ENCODE assay signal across 12 cellular contexts in the genomic region with DNA sequence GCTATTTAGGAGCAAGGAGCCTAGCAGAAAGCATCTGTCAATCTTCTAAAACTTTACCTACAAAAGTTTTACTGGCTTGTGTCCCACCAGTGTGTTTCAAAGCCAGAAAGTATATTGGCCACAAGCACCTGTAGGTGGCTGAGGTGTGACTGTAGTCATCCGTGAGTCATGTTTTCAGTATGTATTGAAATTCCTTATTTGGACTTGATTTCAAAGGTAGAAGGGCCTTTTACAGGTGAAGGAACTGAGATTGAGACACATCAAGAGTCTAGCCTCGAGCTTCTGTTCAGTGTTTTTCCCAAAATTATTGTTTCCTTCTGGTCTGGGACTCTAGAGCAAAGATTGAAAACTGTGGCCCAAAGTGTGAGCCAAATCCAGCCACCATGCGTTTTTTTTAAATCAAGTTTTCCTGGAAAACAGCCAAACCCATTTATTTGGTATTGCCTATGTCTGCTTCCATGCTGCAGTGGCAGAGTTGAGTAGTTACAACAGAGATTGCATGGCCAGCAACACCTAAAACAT.
DNase-seq lines count a peak whose midpoint lies in the region; ATAC-seq and TF ChIP-seq lines count a peak whose summit lies in the region.
"Had no signal": no experiment of that assay in that cellular context is flagged by ENCODE, and none has a peak within 500 bp of the region (broad histone marks: within the 10 kb centered on the region; RNA-seq: fewer than 3 reads in every experiment).

No MANE protein-coding gene starts in this region.

- peaks cover 10% of the 10 kb centered on the region for H3K4me1 ChIP-seq in GM23338 (ENCODE audit: insufficient read depth)
- H3K4me1 ChIP-seq in mucosa of descending colon (ENCODE audit: low read depth) = peaks cover 24% of the 10 kb centered on the region
- peaks cover 7 to 56% (median 46%) of the 10 kb centered on the region in 9 donors for H3K4me1 ChIP-seq in heart right ventricle

- no peaks in the 10 kb centered on the region for H3F3A ChIP-seq in GM23338 (replicated peaks; ENCODE audit: low read depth)

- no peaks in the 10 kb centered on the region for H3K79me2 ChIP-seq in GM23338 (replicated peaks; ENCODE audit: insufficient read depth)

- H3K27me3 ChIP-seq in GM23338 (ENCODE audit: insufficient read depth) (no peaks in the 10 kb centered on the region), heart right ventricle (no peaks in the 10 kb centered on the region)

- no peak overlapping the region for H3K4me2 ChIP-seq in GM23338

- H3K27me3 Mint-ChIP-seq in GM23338 (ENCODE audit: insufficient read depth, low read depth, poor library complexity) = peaks cover 3% of the 10 kb centered on the region
- H3K27me3 Mint-ChIP-seq in activated T-helper 17 cell treated with anti-CD3 and anti-CD28 coated beads, Interleukin-2, amount 50 U/mL, for 72 hours = no peaks in the 10 kb centered on the region

- WGBS in heart right ventricle, 2 donors = 51 to 59% methylated on average over 3 of the region's 3 CpGs

- 0 out of 2 replicates have a peak overlapping the region, but pooled peaks have one; percentile 28 for H3K27ac ChIP-seq in GM23338 (ENCODE audit: low read depth)
- peak overlapping the region in 1 of 10 donors; percentile 6 for H3K27ac ChIP-seq in heart right ventricle
- H3K27ac ChIP-seq: left ventricle myocardium inferior had no signal

- peak; percentile 81 for DNase-seq in DMS53 treated with DMSO at 0.1 percent for 48 hours (lab: John Stamatoyannopoulos, UW; ENCODE audit: unreplicated experiment)
- DNase-seq in GM23338 (ENCODE audit: low spot score) = no peak
- DNase-seq in mucosa of descending colon = no peak
- DNase-seq in pons (ENCODE audit: low spot score) = no peak
- DNase-seq in NCI-H226 = no peak
- no peak for DNase-seq in AG08396 (ENCODE audit: low spot score)
- no peak for DNase-seq in heart right ventricle
- DNase-seq: effector CD8-positive, alpha-beta T cell; H9; left ventricle myocardium inferior had no signal

- peaks cover 2% of the 10 kb centered on the region; the same call in 1 of the 2 replicates for H3K9me2 ChIP-seq in GM23338 (ENCODE audit: insufficient read depth)

- H3K4me3 ChIP-seq in GM23338 = no peak overlapping the region
- H3K4me3 ChIP-seq in mucosa of descending colon = no peak overlapping the region
- H3K4me3 ChIP-seq in heart right ventricle = no peak overlapping the region
- H3K4me3 ChIP-seq: K562, left ventricle myocardium inferior had no signal

- no peak overlapping the region for H3K4me3 Mint-ChIP-seq in GM23338
- peak overlapping the region; percentile 64 for H3K4me3 Mint-ChIP-seq in activated T-helper 17 cell treated with anti-CD3 and anti-CD28 coated beads, Interleukin-2, amount 50 U/mL, for 72 hours
- H3K4me3 Mint-ChIP-seq: H9 had no signal

- no peaks in the 10 kb centered on the region for H4K20me1 ChIP-seq in GM23338 (replicated peaks; ENCODE audit: insufficient read depth)

- intact Hi-C loops in mucosa of descending colon (cut with DNase I, micrococcal nuclease) (no loop called here), heart right ventricle (cut with DNase I) (loop anchor here in 3 of 10 donors (5.0 kb wide), 2 partner anchors 223 to 228 kb away; partner anchors contain the start of gene ETV6 (in 2 of the 3))

- H2AFZ ChIP-seq in GM23338 = no peak overlapping the region

- H3K36me3 ChIP-seq in GM23338 (ENCODE audit: insufficient read depth) (no peaks in the 10 kb centered on the region), mucosa of descending colon (ENCODE audit: low read depth) (no peaks in the 10 kb centered on the region), heart right ventricle (peaks cover 0 to 35% (median 4%) of the 10 kb centered on the region in 9 donors)

- H3K9me3 ChIP-seq in mucosa of descending colon (no peaks in the 10 kb centered on the region), heart right ventricle (no peaks in the 10 kb centered on the region)
- H3K9me3 ChIP-seq: left ventricle myocardium inferior had no signal

- no peaks in the 10 kb centered on the region for H3K9me3 Mint-ChIP-seq in GM23338
- H3K9me3 Mint-ChIP-seq in activated T-helper 17 cell treated with anti-CD3 and anti-CD28 coated beads, Interleukin-2, amount 50 U/mL, for 72 hours = no peaks in the 10 kb centered on the region
- H3K9me3 Mint-ChIP-seq: H9 had no signal

- peak overlapping the region; percentile 71; the same call in 1 of the 2 replicates for H3K27ac Mint-ChIP-seq in GM23338
- H3K27ac Mint-ChIP-seq in activated T-helper 17 cell treated with anti-CD3 and anti-CD28 coated beads, Interleukin-2, amount 50 U/mL, for 72 hours = peak overlapping the region; percentile 81
- H3K27ac Mint-ChIP-seq: H9 had no signal

- TF ChIP-seq CTCF in GM23338 (conservative IDR thresholded peaks at IDR 0.05; ENCODE audit: low read depth in 2 of 2) (no peak), mucosa of descending colon (IDR thresholded peaks at IDR 0.05) (no peak), heart right ventricle (IDR thresholded peaks at IDR 0.05) (peak in 1 of 9 donors; percentile 4)

- H3K36me3 Mint-ChIP-seq in GM23338 (ENCODE audit: low read depth) = peaks cover 14% of the 10 kb centered on the region
- peaks cover 91% of the 10 kb centered on the region for H3K36me3 Mint-ChIP-seq in activated T-helper 17 cell treated with anti-CD3 and anti-CD28 coated beads, Interleukin-2, amount 50 U/mL, for 72 hours (ENCODE audit: low read depth)

- H3K4me1 Mint-ChIP-seq in GM23338 = peaks cover 23% of the 10 kb centered on the region
- peaks cover 42% of the 10 kb centered on the region for H3K4me1 Mint-ChIP-seq in activated T-helper 17 cell treated with anti-CD3 and anti-CD28 coated beads, Interleukin-2, amount 50 U/mL, for 72 hours

- ATAC-seq in GM23338 = no peak
- peak; percentile 89 for ATAC-seq in activated T-helper 17 cell treated with anti-CD3 and anti-CD28 coated beads, Interleukin-2, amount 50 U/mL, for 72 hours (replicated peaks)
- peak; percentile 35 for ATAC-seq in mucosa of descending colon
- no peak for ATAC-seq in heart right ventricle
- ATAC-seq: K562 had no signal

TF ChIP-seq in GM23338, 12 proteins besides CTCF, POLR2A, EP300 and RAD21 (continues in another document):
- no peak for TF ChIP-seq POLR2AphosphoS5 (IDR thresholded peaks at IDR 0.05; ENCODE audit: low read depth)
- TF ChIP-seq, protein P1, sequence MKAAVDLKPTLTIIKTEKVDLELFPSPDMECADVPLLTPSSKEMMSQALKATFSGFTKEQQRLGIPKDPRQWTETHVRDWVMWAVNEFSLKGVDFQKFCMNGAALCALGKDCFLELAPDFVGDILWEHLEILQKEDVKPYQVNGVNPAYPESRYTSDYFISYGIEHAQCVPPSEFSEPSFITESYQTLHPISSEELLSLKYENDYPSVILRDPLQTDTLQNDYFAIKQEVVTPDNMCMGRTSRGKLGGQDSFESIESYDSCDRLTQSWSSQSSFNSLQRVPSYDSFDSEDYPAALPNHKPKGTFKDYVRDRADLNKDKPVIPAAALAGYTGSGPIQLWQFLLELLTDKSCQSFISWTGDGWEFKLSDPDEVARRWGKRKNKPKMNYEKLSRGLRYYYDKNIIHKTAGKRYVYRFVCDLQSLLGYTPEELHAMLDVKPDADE (IDR thresholded peaks at IDR 0.05) = no peak
- no peak for TF ChIP-seq JUNB (IDR thresholded peaks at IDR 0.05; ENCODE audit: unreplicated experiment)
- TF ChIP-seq ZNF114 (CRISPR knock-in tag; IDR thresholded peaks at IDR 0.05) = no peak
- no peak for TF ChIP-seq CREB1 (CRISPR knock-in tag; IDR thresholded peaks at IDR 0.05; ENCODE audit: low read depth)
- TF ChIP-seq ZNF331 (CRISPR knock-in tag; IDR thresholded peaks at IDR 0.05; ENCODE audit: low read depth) = no peak
- no peak for TF ChIP-seq STAT1 (IDR thresholded peaks at IDR 0.05; ENCODE audit: unreplicated experiment)
- TF ChIP-seq EZH2phosphoT487 (IDR thresholded peaks at IDR 0.05; ENCODE audit: unreplicated experiment) = no peak
- TF ChIP-seq REST (IDR thresholded peaks at IDR 0.05; ENCODE audit: unreplicated experiment) = no peak
- TF ChIP-seq NANOG (IDR thresholded peaks at IDR 0.05; ENCODE audit: borderline replicate concordance) = no peak
- TF ChIP-seq EZH2 (IDR thresholded peaks at IDR 0.05; ENCODE audit: low read depth, unreplicated experiment) = no peak

Comparison
In these comparisons a context has a peak if more than half of its experiments do, and no peak if none do; other contexts are left out.
1. ATAC-seq: peak in activated T-helper 17 cell treated with anti-CD3 and anti-CD28 coated beads, Interleukin-2, amount 50 U/mL, for 72 hours (single experiment) and mucosa of descending colon (single experiment); none in GM23338 (single experiment) and heart right ventricle (0 of 8).